ENCODE assay signal across 2 cellular contexts in genomic region chr16:56662357-56663354, GRCh38.
TF ChIP-seq lines count a peak whose summit lies in the region.

No MANE protein-coding gene starts in this region.

TF ChIP-seq in GM23338, 12 proteins besides CTCF, POLR2A, EP300 and RAD21:
- TF ChIP-seq ZNF114 (CRISPR knock-in tag; IDR thresholded peaks at IDR 0.05) (no peak), EZH2 (IDR thresholded peaks at IDR 0.05; ENCODE audit: low read depth, unreplicated experiment) (peak; percentile 28), CREB1 (CRISPR knock-in tag; IDR thresholded peaks at IDR 0.05; ENCODE audit: low read depth) (no peak), ETS1 (IDR thresholded peaks at IDR 0.05) (peak; percentile 43), POLR2AphosphoS5 (IDR thresholded peaks at IDR 0.05; ENCODE audit: low read depth) (peak; percentile 40)

TF ChIP-seq in endothelial cell of umbilical vein, 7 proteins besides CTCF, POLR2A, EP300 and RAD21:
- TF ChIP-seq FOS (IDR thresholded peaks at IDR 0.05; ENCODE audit: borderline replicate concordance, insufficient read depth, low read length), result no peak
- TF ChIP-seq EZH2 (IDR thresholded peaks at IDR 0.05; ENCODE audit: borderline replicate concordance, low read depth, low read length, severe bottlenecking), result peak; percentile 66
